ENCODE assay signal across 8 cellular contexts in the genomic region with DNA sequence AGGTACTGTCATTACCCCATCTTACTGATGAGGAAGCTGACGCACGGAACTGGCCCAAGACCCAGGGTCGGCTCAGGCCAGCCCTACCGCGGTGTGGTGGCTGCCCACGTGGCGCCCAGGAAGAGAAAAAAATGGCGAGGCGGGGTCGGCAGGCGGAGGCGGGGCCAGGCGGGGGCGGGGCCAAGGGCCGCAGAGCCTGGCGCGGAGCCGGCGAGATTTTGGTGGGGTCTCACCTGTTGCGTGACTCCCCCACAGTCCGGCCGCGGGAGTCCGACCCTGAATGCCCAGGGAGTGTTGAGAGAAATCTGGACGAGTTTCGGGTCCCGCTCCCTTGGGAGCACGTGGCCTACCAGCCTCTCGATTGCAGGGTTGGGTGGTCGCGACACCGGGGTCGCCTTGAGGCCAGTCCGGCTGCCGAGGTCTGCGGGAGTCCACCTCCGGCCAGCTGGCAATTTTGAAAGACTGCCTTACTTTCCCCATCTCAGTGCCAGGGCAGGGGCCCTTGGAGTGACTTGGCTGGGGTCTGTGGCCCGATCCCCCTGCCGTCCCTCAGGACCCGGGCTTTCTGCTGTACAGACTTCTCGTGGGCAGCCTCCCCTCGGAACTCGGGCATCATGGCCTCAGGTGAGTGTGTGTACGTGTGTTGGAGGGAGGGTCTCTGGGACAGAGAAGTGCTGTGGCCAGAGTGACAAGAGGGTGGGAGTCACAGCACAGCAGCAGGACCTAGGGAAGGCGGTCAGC. TPM values are rescaled to one million over a fixed set of nuclear protein-coding genes. Genes with fewer than 3 reads are reported as not detected.
DNase-seq lines count a peak whose midpoint lies in the region; ATAC-seq and TF ChIP-seq lines count a peak whose summit lies in the region.

A gene (plus strand): TSS at position 183 of the 741 bp plus-strand sequence. CDS start 1,339 bp downstream, outside the sequence.

- H3K9me3 Mint-ChIP-seq in activated naive CD8-positive, alpha-beta T cell treated with anti-CD3 and anti-CD28 coated beads for 36 hours, result no peaks in the 10 kb centered on the region

- H3K27me3 Mint-ChIP-seq in activated naive CD8-positive, alpha-beta T cell treated with anti-CD3 and anti-CD28 coated beads for 36 hours, result no peaks in the 10 kb centered on the region

- ATAC-seq in GM21526 (IDR thresholded peaks at IDR 0.05; ENCODE audit: low FRiP score, unreplicated experiment) (peak; percentile 44), upper lobe of right lung (peak; percentile 77)

- H3K4me1 ChIP-seq in cardiac muscle cell (ENCODE audit: low read depth) (no peaks in the 10 kb centered on the region), upper lobe of right lung (peaks cover 53% of the 10 kb centered on the region)

- peak within 1 kb of the TSS; percentile 96 for H3K4me3 Mint-ChIP-seq in activated naive CD8-positive, alpha-beta T cell treated with anti-CD3 and anti-CD28 coated beads for 36 hours

- no peak for TF ChIP-seq RAD21 in Ishikawa (IDR thresholded peaks at IDR 0.05; ENCODE audit: low read depth)

- H3K27me3 ChIP-seq in cardiac muscle cell (no peaks in the 10 kb centered on the region), upper lobe of right lung (no peaks in the 10 kb centered on the region)

- DNase-seq in DMS153 (lab: John Stamatoyannopoulos, UW), result peak; percentile 10
- peak; percentile 86 for DNase-seq in SKM-1 treated with dmso at 0.1 percent for 144 hours (lab: John Stamatoyannopoulos, UW; ENCODE audit: unreplicated experiment)
- DNase-seq in activated naive CD8-positive, alpha-beta T cell treated with anti-CD3 and anti-CD28 coated beads for 36 hours, result peak; percentile 81
- peak; percentile 78 to 93 for DNase-seq in cardiac muscle cell (ENCODE audit: low read depth in 1 of 2, low spot score in 1 of 2)
- DNase-seq in posterior vena cava (ENCODE audit: low spot score), result peak; percentile 96
- peak; percentile 90 for DNase-seq in upper lobe of right lung

- H3K9me3 ChIP-seq in cardiac muscle cell (ENCODE audit: low read depth) (no peaks in the 10 kb centered on the region), upper lobe of right lung (no peaks in the 10 kb centered on the region)

- H3K27ac Mint-ChIP-seq in activated naive CD8-positive, alpha-beta T cell treated with anti-CD3 and anti-CD28 coated beads for 36 hours, result peak within 1 kb of the TSS; percentile 96

- peak within 1 kb of the TSS; percentile 54 for H3K4me3 ChIP-seq in cardiac muscle cell
- H3K4me3 ChIP-seq in upper lobe of right lung, result peak within 1 kb of the TSS; percentile 83

- peak within 1 kb of the TSS; percentile 66 for H3K27ac ChIP-seq in cardiac muscle cell
- H3K27ac ChIP-seq in upper lobe of right lung, result peak within 1 kb of the TSS; percentile 82

- no peak for TF ChIP-seq CTCF in cardiac muscle cell (IDR thresholded peaks at IDR 0.05; ENCODE audit: low read depth, low read length)
- no peak for TF ChIP-seq CTCF in upper lobe of right lung (IDR thresholded peaks at IDR 0.05)

- TF ChIP-seq EP300 in Ishikawa (IDR thresholded peaks at IDR 0.05; ENCODE audit: borderline replicate concordance), result peak; percentile 29; the same call in 1 of the 2 replicates

- peaks cover 52% of the 10 kb centered on the region for H3K4me1 Mint-ChIP-seq in activated naive CD8-positive, alpha-beta T cell treated with anti-CD3 and anti-CD28 coated beads for 36 hours

- intact Hi-C loops in posterior vena cava (cut with DNase I) (loop anchor here in 1 of 2 donors (10.0 kb wide), 1 partner anchor 75 kb away; a partner anchor contains a TSS), upper lobe of right lung (cut with DNase I) (no loop called here)

- H3K36me3 Mint-ChIP-seq in activated naive CD8-positive, alpha-beta T cell treated with anti-CD3 and anti-CD28 coated beads for 36 hours, result peaks cover 14% of the 10 kb centered on the region

- H3K36me3 ChIP-seq in cardiac muscle cell, result no peaks in the 10 kb centered on the region
- no peaks in the 10 kb centered on the region for H3K36me3 ChIP-seq in upper lobe of right lung

TF ChIP-seq in Ishikawa, 13 proteins besides CTCF, POLR2A, EP300 and RAD21:
- TF ChIP-seq FOXM1 (IDR thresholded peaks at IDR 0.05; ENCODE audit: borderline replicate concordance, low read depth) (no peak), CEBPB (IDR thresholded peaks at IDR 0.05) (no peak), YY1 (IDR thresholded peaks at IDR 0.05; ENCODE audit: low read depth) (peak; percentile 69), EGR1 (IDR thresholded peaks at IDR 0.05) (0 out of 2 replicates have a peak, but pooled peaks have one; percentile 22), TAF1 (IDR thresholded peaks at IDR 0.05; ENCODE audit: low read depth) (peak; percentile 63), TEAD4 (IDR thresholded peaks at IDR 0.05) (no peak), ZBTB7A (IDR thresholded peaks at IDR 0.05; ENCODE audit: low read depth) (peak; percentile 94; the same call in 1 of the 2 replicates), NFIC (IDR thresholded peaks at IDR 0.05) (0 out of 2 replicates have a peak, but pooled peaks have one; percentile 22)
- TF ChIP-seq, protein P1, sequence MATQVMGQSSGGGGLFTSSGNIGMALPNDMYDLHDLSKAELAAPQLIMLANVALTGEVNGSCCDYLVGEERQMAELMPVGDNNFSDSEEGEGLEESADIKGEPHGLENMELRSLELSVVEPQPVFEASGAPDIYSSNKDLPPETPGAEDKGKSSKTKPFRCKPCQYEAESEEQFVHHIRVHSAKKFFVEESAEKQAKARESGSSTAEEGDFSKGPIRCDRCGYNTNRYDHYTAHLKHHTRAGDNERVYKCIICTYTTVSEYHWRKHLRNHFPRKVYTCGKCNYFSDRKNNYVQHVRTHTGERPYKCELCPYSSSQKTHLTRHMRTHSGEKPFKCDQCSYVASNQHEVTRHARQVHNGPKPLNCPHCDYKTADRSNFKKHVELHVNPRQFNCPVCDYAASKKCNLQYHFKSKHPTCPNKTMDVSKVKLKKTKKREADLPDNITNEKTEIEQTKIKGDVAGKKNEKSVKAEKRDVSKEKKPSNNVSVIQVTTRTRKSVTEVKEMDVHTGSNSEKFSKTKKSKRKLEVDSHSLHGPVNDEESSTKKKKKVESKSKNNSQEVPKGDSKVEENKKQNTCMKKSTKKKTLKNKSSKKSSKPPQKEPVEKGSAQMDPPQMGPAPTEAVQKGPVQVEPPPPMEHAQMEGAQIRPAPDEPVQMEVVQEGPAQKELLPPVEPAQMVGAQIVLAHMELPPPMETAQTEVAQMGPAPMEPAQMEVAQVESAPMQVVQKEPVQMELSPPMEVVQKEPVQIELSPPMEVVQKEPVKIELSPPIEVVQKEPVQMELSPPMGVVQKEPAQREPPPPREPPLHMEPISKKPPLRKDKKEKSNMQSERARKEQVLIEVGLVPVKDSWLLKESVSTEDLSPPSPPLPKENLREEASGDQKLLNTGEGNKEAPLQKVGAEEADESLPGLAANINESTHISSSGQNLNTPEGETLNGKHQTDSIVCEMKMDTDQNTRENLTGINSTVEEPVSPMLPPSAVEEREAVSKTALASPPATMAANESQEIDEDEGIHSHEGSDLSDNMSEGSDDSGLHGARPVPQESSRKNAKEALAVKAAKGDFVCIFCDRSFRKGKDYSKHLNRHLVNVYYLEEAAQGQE (IDR thresholded peaks at IDR 0.05; ENCODE audit: low read depth), result no peak
- TF ChIP-seq, protein P2, sequence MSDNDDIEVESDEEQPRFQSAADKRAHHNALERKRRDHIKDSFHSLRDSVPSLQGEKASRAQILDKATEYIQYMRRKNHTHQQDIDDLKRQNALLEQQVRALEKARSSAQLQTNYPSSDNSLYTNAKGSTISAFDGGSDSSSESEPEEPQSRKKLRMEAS (IDR thresholded peaks at IDR 0.05), result peak; percentile 98
- TF ChIP-seq, protein P3, sequence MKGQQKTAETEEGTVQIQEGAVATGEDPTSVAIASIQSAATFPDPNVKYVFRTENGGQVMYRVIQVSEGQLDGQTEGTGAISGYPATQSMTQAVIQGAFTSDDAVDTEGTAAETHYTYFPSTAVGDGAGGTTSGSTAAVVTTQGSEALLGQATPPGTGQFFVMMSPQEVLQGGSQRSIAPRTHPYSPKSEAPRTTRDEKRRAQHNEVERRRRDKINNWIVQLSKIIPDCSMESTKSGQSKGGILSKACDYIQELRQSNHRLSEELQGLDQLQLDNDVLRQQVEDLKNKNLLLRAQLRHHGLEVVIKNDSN (IDR thresholded peaks at IDR 0.05), result peak; percentile 91

RNA-seq across cellular contexts. Expression of the gene that starts here (rescaled TPM):
- total RNA-seq in activated naive CD8-positive, alpha-beta T cell treated with anti-CD3 and anti-CD28 coated beads for 36 hours, result 10 to 100 TPM; 89.5 to 91.4 TPM
- total RNA-seq in cardiac muscle cell (72.8 and 116 TPM in 2 replicates), posterior vena cava (10 to 100 TPM; 33.8 to 39.4 TPM), upper lobe of right lung (56.9 TPM)
- 47.9 and 53.2 TPM in 2 replicates for polyA plus RNA-seq in cardiac muscle cell

Comparison
In these comparisons a context has a peak if more than half of its experiments do, and no peak if none do; other contexts are left out.
1. Peak in every context shown above with its lines: DNase-seq, ATAC-seq, H3K4me3 ChIP-seq and H3K27ac ChIP-seq.
2. DNase-seq: peak in every context shown above with its lines; median percentile 96 in posterior vena cava; 90 in upper lobe of right lung; 86 in SKM-1 treated with dmso at 0.1 percent for 144 hours; 86 in cardiac muscle cell; 81 in activated naive CD8-positive, alpha-beta T cell treated with anti-CD3 and anti-CD28 coated beads for 36 hours; 10 in DMS153.